In the genomic region with DNA sequence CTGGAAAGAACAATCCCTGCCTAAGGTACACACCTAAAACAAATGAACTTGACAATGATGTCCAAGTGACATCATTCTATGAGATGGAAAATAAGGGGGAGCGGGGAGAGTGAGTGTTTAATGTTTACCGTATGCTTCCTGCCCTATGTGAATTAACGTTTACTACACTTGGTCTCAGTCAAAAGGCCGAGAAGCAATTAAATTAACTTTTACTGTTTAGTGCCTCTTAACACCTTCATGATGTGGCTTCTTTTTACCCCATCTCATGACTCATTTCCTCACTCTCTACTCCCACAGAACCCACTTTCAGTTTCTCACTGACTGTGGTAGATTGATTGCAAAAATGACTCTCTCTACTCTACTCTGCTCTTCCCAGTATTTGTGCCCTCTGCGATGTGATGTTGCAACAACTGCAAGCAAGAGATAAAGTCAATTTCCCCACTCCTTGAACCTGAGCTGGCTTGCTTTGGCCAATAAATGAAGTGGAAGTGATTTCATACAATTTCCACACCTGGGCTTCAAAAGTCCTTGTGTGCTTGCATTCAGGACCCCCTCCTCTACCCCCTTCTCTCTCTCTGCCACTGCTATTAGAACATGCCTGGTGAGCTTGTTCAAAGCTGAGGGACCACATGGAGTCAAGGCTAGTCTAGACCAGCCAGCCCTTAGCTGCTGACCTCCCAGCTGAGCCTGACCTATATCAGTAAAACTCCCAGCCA, we compare ENCODE assay signal across 1 cellular context.
TF ChIP-seq lines count a peak whose summit lies in the region.

No MANE protein-coding gene starts in this region.

TF ChIP-seq in K562, 482 proteins besides CTCF, POLR2A, EP300 and RAD21 (continued from another document and continues in another):
- TF ChIP-seq ZNF639 (CRISPR knock-in tag; conservative IDR thresholded peaks at IDR 0.05 in 1 of 2, IDR thresholded peaks at IDR 0.05 in 1 of 2), result peak in 1 of 2 experiments; percentile 66; a peak in 1 of 4 replicates
- peak; percentile 87; the same call in 1 of the 2 replicates for TF ChIP-seq CTBP1 (IDR thresholded peaks at IDR 0.05; ENCODE audit: borderline replicate concordance)
- TF ChIP-seq SMC3 (conservative IDR thresholded peaks at IDR 0.05; ENCODE audit: insufficient read depth, low read depth, low read length), result no peak
- TF ChIP-seq ZNF24 (IDR thresholded peaks at IDR 0.05), result 0 out of 2 replicates have a peak, but pooled peaks have one; percentile 19
- TF ChIP-seq PRMT5 (CRISPR knock-in tag; IDR thresholded peaks at IDR 0.05), result no peak
- peak; percentile 88 for TF ChIP-seq JUN (IDR thresholded peaks at IDR 0.05; ENCODE audit: borderline replicate concordance, low read depth, low read length)
- TF ChIP-seq JUN (CRISPR knock-in tag; IDR thresholded peaks at IDR 0.05; ENCODE audit: borderline replicate concordance), result peak; percentile 44; the same call in 1 of the 2 replicates
- TF ChIP-seq COPS2 (conservative IDR thresholded peaks at IDR 0.05), result no peak
- TF ChIP-seq, protein P1, sequence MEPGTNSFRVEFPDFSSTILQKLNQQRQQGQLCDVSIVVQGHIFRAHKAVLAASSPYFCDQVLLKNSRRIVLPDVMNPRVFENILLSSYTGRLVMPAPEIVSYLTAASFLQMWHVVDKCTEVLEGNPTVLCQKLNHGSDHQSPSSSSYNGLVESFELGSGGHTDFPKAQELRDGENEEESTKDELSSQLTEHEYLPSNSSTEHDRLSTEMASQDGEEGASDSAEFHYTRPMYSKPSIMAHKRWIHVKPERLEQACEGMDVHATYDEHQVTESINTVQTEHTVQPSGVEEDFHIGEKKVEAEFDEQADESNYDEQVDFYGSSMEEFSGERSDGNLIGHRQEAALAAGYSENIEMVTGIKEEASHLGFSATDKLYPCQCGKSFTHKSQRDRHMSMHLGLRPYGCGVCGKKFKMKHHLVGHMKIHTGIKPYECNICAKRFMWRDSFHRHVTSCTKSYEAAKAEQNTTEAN (CRISPR knock-in tag; IDR thresholded peaks at IDR 0.05), result no peak
- no peak for TF ChIP-seq TCFL5 (CRISPR knock-in tag; conservative IDR thresholded peaks at IDR 0.05)
- TF ChIP-seq CREB3 (tag; conservative IDR thresholded peaks at IDR 0.05; ENCODE audit: low read depth), result no peak
- TF ChIP-seq MBD2 (IDR thresholded peaks at IDR 0.05; ENCODE audit: borderline replicate concordance, low read depth), result 0 out of 2 replicates have a peak, but pooled peaks have one; percentile 35
- no peak for TF ChIP-seq ZNF274 (IDR thresholded peaks at IDR 0.05; ENCODE audit: borderline replicate concordance, low read depth, low read length)
- 0 out of 4 replicates have a peak, but pooled peaks of 1 of the 2 experiments have one; percentile 46 for TF ChIP-seq ETV6 (IDR thresholded peaks at IDR 0.05; ENCODE audit: borderline replicate concordance in 1 of 2, low read depth in 2 of 2, low read length in 1 of 2)
- TF ChIP-seq ETV6 (CRISPR knock-in tag; IDR thresholded peaks at IDR 0.05; ENCODE audit: borderline replicate concordance), result no peak
- TF ChIP-seq GABPB1 (CRISPR knock-in tag; IDR thresholded peaks at IDR 0.05), result no peak
- TF ChIP-seq ATF3 (IDR thresholded peaks at IDR 0.05), result peak; percentile 95
- TF ChIP-seq ATF3 (CRISPR knock-in tag; conservative IDR thresholded peaks at IDR 0.05), result no peak; the same call in 1 of the 2 replicates
- TF ChIP-seq, protein P2, sequence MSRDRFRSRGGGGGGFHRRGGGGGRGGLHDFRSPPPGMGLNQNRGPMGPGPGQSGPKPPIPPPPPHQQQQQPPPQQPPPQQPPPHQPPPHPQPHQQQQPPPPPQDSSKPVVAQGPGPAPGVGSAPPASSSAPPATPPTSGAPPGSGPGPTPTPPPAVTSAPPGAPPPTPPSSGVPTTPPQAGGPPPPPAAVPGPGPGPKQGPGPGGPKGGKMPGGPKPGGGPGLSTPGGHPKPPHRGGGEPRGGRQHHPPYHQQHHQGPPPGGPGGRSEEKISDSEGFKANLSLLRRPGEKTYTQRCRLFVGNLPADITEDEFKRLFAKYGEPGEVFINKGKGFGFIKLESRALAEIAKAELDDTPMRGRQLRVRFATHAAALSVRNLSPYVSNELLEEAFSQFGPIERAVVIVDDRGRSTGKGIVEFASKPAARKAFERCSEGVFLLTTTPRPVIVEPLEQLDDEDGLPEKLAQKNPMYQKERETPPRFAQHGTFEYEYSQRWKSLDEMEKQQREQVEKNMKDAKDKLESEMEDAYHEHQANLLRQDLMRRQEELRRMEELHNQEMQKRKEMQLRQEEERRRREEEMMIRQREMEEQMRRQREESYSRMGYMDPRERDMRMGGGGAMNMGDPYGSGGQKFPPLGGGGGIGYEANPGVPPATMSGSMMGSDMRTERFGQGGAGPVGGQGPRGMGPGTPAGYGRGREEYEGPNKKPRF (IDR thresholded peaks at IDR 0.05; ENCODE audit: low read depth, low read length), result no peak
- TF ChIP-seq ZEB2 (IDR thresholded peaks at IDR 0.05), result peak; percentile 91
- TF ChIP-seq RBM17 (IDR thresholded peaks at IDR 0.05; ENCODE audit: borderline replicate concordance, low read depth, low read length), result no peak
- TF ChIP-seq ATF7 (IDR thresholded peaks at IDR 0.05), result peak; percentile 81
- TF ChIP-seq CEBPG (CRISPR knock-in tag; IDR thresholded peaks at IDR 0.05), result peak; percentile 94
- peak; percentile 98 to 99 for TF ChIP-seq CEBPG (tag; conservative IDR thresholded peaks at IDR 0.05 in 1 of 2, IDR thresholded peaks at IDR 0.05 in 1 of 2)
- TF ChIP-seq ETV1 (tag; conservative IDR thresholded peaks at IDR 0.05; ENCODE audit: low read depth), result peak; percentile 84
- peak; percentile 84 for TF ChIP-seq PHF21A (IDR thresholded peaks at IDR 0.05; ENCODE audit: borderline replicate concordance, low read depth)
- TF ChIP-seq DIDO1 (tag; IDR thresholded peaks at IDR 0.05; ENCODE audit: low read depth), result peak; percentile 35; the same call in 1 of the 2 replicates
- TF ChIP-seq TAL1 (IDR thresholded peaks at IDR 0.05), result peak; percentile 90
- peak; percentile 76; the same call in 1 of the 2 replicates for TF ChIP-seq NCOA1 (IDR thresholded peaks at IDR 0.05; ENCODE audit: low read depth)
- TF ChIP-seq, protein P3, sequence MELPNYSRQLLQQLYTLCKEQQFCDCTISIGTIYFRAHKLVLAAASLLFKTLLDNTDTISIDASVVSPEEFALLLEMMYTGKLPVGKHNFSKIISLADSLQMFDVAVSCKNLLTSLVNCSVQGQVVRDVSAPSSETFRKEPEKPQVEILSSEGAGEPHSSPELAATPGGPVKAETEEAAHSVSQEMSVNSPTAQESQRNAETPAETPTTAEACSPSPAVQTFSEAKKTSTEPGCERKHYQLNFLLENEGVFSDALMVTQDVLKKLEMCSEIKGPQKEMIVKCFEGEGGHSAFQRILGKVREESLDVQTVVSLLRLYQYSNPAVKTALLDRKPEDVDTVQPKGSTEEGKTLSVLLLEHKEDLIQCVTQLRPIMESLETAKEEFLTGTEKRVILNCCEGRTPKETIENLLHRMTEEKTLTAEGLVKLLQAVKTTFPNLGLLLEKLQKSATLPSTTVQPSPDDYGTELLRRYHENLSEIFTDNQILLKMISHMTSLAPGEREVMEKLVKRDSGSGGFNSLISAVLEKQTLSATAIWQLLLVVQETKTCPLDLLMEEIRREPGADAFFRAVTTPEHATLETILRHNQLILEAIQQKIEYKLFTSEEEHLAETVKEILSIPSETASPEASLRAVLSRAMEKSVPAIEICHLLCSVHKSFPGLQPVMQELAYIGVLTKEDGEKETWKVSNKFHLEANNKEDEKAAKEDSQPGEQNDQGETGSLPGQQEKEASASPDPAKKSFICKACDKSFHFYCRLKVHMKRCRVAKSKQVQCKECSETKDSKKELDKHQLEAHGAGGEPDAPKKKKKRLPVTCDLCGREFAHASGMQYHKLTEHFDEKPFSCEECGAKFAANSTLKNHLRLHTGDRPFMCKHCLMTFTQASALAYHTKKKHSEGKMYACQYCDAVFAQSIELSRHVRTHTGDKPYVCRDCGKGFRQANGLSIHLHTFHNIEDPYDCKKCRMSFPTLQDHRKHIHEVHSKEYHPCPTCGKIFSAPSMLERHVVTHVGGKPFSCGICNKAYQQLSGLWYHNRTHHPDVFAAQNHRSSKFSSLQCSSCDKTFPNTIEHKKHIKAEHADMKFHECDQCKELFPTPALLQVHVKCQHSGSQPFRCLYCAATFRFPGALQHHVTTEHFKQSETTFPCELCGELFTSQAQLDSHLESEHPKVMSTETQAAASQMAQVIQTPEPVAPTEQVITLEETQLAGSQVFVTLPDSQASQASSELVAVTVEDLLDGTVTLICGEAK (IDR thresholded peaks at IDR 0.05), result peak; percentile 36; the same call in 1 of the 2 replicates
- TF ChIP-seq, protein P3 (CRISPR knock-in tag; IDR thresholded peaks at IDR 0.05), result no peak
- TF ChIP-seq STAT5A (IDR thresholded peaks at IDR 0.05; ENCODE audit: borderline replicate concordance, low read length), result peak; percentile 91
- peak; percentile 34 for TF ChIP-seq ZNF316 (IDR thresholded peaks at IDR 0.05)
- TF ChIP-seq NRF1 (conservative IDR thresholded peaks at IDR 0.05 in 1 of 2, IDR thresholded peaks at IDR 0.05 in 1 of 2), result no peak
- no peak for TF ChIP-seq POLR2H (tag; IDR thresholded peaks at IDR 0.05; ENCODE audit: low read depth)
- TF ChIP-seq SRSF7 (optimal IDR thresholded peaks at IDR 0.05; ENCODE audit: low read depth, low read length), result no peak
- no peak for TF ChIP-seq NR2C1 (IDR thresholded peaks at IDR 0.05)
- TF ChIP-seq NR2C1 (tag; IDR thresholded peaks at IDR 0.05), result peak; percentile 64
- no peak for TF ChIP-seq ZNF79 (CRISPR knock-in tag; IDR thresholded peaks at IDR 0.05; ENCODE audit: low read depth)
- no peak for TF ChIP-seq ZNF124 (CRISPR knock-in tag; IDR thresholded peaks at IDR 0.05)
- no peak for TF ChIP-seq ZFPM2 (CRISPR knock-in tag; IDR thresholded peaks at IDR 0.05)
- peak; percentile 95 to 96 for TF ChIP-seq TRIM24 (IDR thresholded peaks at IDR 0.05)
- peak; percentile 83 for TF ChIP-seq FOXM1 (IDR thresholded peaks at IDR 0.05; ENCODE audit: low read depth)
- no peak for TF ChIP-seq FOXM1 (CRISPR knock-in tag; IDR thresholded peaks at IDR 0.05; ENCODE audit: low read depth)
- TF ChIP-seq, protein P4, sequence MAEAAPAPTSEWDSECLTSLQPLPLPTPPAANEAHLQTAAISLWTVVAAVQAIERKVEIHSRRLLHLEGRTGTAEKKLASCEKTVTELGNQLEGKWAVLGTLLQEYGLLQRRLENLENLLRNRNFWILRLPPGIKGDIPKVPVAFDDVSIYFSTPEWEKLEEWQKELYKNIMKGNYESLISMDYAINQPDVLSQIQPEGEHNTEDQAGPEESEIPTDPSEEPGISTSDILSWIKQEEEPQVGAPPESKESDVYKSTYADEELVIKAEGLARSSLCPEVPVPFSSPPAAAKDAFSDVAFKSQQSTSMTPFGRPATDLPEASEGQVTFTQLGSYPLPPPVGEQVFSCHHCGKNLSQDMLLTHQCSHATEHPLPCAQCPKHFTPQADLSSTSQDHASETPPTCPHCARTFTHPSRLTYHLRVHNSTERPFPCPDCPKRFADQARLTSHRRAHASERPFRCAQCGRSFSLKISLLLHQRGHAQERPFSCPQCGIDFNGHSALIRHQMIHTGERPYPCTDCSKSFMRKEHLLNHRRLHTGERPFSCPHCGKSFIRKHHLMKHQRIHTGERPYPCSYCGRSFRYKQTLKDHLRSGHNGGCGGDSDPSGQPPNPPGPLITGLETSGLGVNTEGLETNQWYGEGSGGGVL (CRISPR knock-in tag; IDR thresholded peaks at IDR 0.05), result no peak
